30 cellular contexts compared by ENCODE assay signal in the genomic region with DNA sequence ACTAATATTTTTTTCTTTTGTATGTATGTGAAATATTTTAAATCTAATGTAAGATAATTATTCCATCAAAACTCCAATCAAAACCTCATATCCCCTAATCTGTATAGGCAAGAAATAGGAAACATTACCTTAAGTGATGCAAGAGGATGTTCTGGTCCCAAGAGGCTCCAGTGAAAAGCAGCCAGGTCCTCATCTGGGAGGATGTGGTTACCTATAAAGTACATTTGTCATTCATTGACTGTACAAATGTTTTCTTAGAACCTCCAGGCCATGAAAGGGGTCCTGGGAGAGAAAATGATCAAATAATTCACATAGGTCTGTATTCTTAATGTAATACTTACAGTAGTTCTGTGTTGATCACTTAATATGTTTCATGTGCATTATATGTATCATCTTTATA.
"Had no signal": no experiment of that assay in that cellular context is flagged by ENCODE, and none has a peak within 500 bp of the region (broad histone marks: within the 10 kb centered on the region; RNA-seq: fewer than 3 reads in every experiment).

No MANE protein-coding gene starts in this region.

- H3K9me3 ChIP-seq: ascending aorta, breast epithelium, esophagus muscularis mucosa, gastroesophageal sphincter had no signal

- H3K4me1 ChIP-seq: ascending aorta, breast epithelium, esophagus muscularis mucosa, gastroesophageal sphincter had no signal

- DNase-seq: activated CD4-positive, alpha-beta memory T cell treated with anti-CD3 and anti-CD28 coated beads, Interleukin-2, amount 10 ng/mL, durations not matched to agents 7 days and 5 days; activated CD4-positive, alpha-beta T cell treated with anti-CD3 and anti-CD28 coated beads for 4 hours; activated CD4-positive, alpha-beta T cell treated with anti-CD3 and anti-CD28 coated beads, Interleukin-2, amount 10 ng/mL, durations not matched to agents 7 days and 5 days; activated CD4-positive, alpha-beta T cell treated with anti-CD3 and anti-CD28 coated beads, Interleukin-2, amount 50 U/mL, for 4 hours; activated CD4-positive, CD25-positive, alpha-beta regulatory T cell; activated CD4-positive, CD25-positive, alpha-beta regulatory T cell treated with anti-CD3 and anti-CD28 coated beads, Interleukin-2, amount 50 U/mL, for 72 hours; activated CD8-positive, alpha-beta memory T cell treated with anti-CD3 and anti-CD28 coated beads, Interleukin-2, amount 50 U/mL, for 48 hours; activated gamma-delta T cell; activated naive CD4-positive, alpha-beta T cell; activated naive CD4-positive, alpha-beta T cell treated with anti-CD3 and anti-CD28 coated beads, Interleukin-2, amount 10 ng/mL, durations not matched to agents 7 days and 5 days; activated naive CD8-positive, alpha-beta T cell treated with anti-CD3 and anti-CD28 coated beads, Interleukin-2, amount 10 ng/mL, durations not matched to agents 7 days and 5 days; activated T-cell treated with anti-CD3 and anti-CD28 coated beads for 4 hours; activated T-cell treated with anti-CD3 and anti-CD28 coated beads, Interleukin-2, amount 50 U/mL, for 24 hours; activated T-cell treated with anti-CD3 and anti-CD28 coated beads, Interleukin-2, amount 50 U/mL, for 72 hours; dermis blood vessel endothelial cell; effector CD4-positive, alpha-beta T cell; effector memory CD8-positive, alpha-beta T cell; erythroblast; foreskin melanocyte; head of caudate nucleus; T-helper 2 cell had no signal

- H3K4me3 Mint-ChIP-seq: activated CD4-positive, alpha-beta memory T cell treated with anti-CD3 and anti-CD28 coated beads, Interleukin-2, amount 10 ng/mL, durations not matched to agents 7 days and 5 days; activated CD4-positive, alpha-beta T cell treated with anti-CD3 and anti-CD28 coated beads, Interleukin-2, amount 10 ng/mL, durations not matched to agents 7 days and 5 days; activated naive CD4-positive, alpha-beta T cell treated with anti-CD3 and anti-CD28 coated beads, Interleukin-2, amount 10 ng/mL, durations not matched to agents 7 days and 5 days; activated naive CD8-positive, alpha-beta T cell treated with anti-CD3 and anti-CD28 coated beads, Interleukin-2, amount 10 ng/mL, durations not matched to agents 7 days and 5 days; activated T-cell treated with anti-CD3 and anti-CD28 coated beads, Interleukin-2, amount 50 U/mL, for 24 hours; activated T-cell treated with anti-CD3 and anti-CD28 coated beads, Interleukin-2, amount 50 U/mL, for 72 hours; brain; central memory CD8-positive, alpha-beta T cell; effector memory CD8-positive, alpha-beta T cell had no signal

- H3K27me3 ChIP-seq: ascending aorta, breast epithelium, cardiac muscle cell, esophagus muscularis mucosa, gastroesophageal sphincter had no signal

- H3K9me3 Mint-ChIP-seq: activated CD4-positive, alpha-beta memory T cell treated with anti-CD3 and anti-CD28 coated beads, Interleukin-2, amount 10 ng/mL, durations not matched to agents 7 days and 5 days; activated CD4-positive, alpha-beta T cell treated with anti-CD3 and anti-CD28 coated beads, Interleukin-2, amount 10 ng/mL, durations not matched to agents 7 days and 5 days; activated naive CD4-positive, alpha-beta T cell treated with anti-CD3 and anti-CD28 coated beads, Interleukin-2, amount 10 ng/mL, durations not matched to agents 7 days and 5 days; activated naive CD4-positive, alpha-beta T cell treated with anti-CD3 and anti-CD28 coated beads, Interleukin-2, amount 50 U/mL, for 72 hours; activated naive CD8-positive, alpha-beta T cell treated with anti-CD3 and anti-CD28 coated beads, Interleukin-2, amount 10 ng/mL, durations not matched to agents 7 days and 5 days; activated T-cell treated with anti-CD3 and anti-CD28 coated beads, Interleukin-2, amount 50 U/mL, for 24 hours; activated T-cell treated with anti-CD3 and anti-CD28 coated beads, Interleukin-2, amount 50 U/mL, for 72 hours; central memory CD8-positive, alpha-beta T cell; effector memory CD8-positive, alpha-beta T cell had no signal

- H3K4me1 Mint-ChIP-seq: brain; central memory CD8-positive, alpha-beta T cell had no signal

- ATAC-seq: activated naive CD4-positive, alpha-beta T cell treated with anti-CD3 and anti-CD28 coated beads, Interleukin-2, amount 50 U/mL, for 72 hours; activated T-cell treated with anti-CD3 and anti-CD28 coated beads, Interleukin-2, amount 50 U/mL, for 72 hours; effector memory CD8-positive, alpha-beta T cell; gastroesophageal sphincter had no signal

- H3K27ac ChIP-seq: ascending aorta, breast epithelium, cardiac muscle cell, coronary artery, esophagus muscularis mucosa, gastroesophageal sphincter had no signal

- H3K4me3 ChIP-seq: ascending aorta, breast epithelium, cardiac muscle cell, coronary artery, esophagus muscularis mucosa, gastroesophageal sphincter had no signal

- H3K27me3 Mint-ChIP-seq: activated CD4-positive, alpha-beta memory T cell treated with anti-CD3 and anti-CD28 coated beads, Interleukin-2, amount 10 ng/mL, durations not matched to agents 7 days and 5 days; activated CD4-positive, alpha-beta T cell treated with anti-CD3 and anti-CD28 coated beads, Interleukin-2, amount 10 ng/mL, durations not matched to agents 7 days and 5 days; activated naive CD4-positive, alpha-beta T cell treated with anti-CD3 and anti-CD28 coated beads, Interleukin-2, amount 10 ng/mL, durations not matched to agents 7 days and 5 days; activated naive CD8-positive, alpha-beta T cell treated with anti-CD3 and anti-CD28 coated beads, Interleukin-2, amount 10 ng/mL, durations not matched to agents 7 days and 5 days; brain; central memory CD8-positive, alpha-beta T cell; effector memory CD8-positive, alpha-beta T cell had no signal

- H3K27ac Mint-ChIP-seq: activated CD4-positive, alpha-beta memory T cell treated with anti-CD3 and anti-CD28 coated beads, Interleukin-2, amount 10 ng/mL, durations not matched to agents 7 days and 5 days; activated CD4-positive, alpha-beta T cell treated with anti-CD3 and anti-CD28 coated beads, Interleukin-2, amount 10 ng/mL, durations not matched to agents 7 days and 5 days; activated naive CD4-positive, alpha-beta T cell treated with anti-CD3 and anti-CD28 coated beads, Interleukin-2, amount 10 ng/mL, durations not matched to agents 7 days and 5 days; activated naive CD4-positive, alpha-beta T cell treated with anti-CD3 and anti-CD28 coated beads, Interleukin-2, amount 50 U/mL, for 72 hours; activated naive CD8-positive, alpha-beta T cell treated with anti-CD3 and anti-CD28 coated beads, Interleukin-2, amount 10 ng/mL, durations not matched to agents 7 days and 5 days; activated T-cell treated with anti-CD3 and anti-CD28 coated beads, Interleukin-2, amount 50 U/mL, for 24 hours; activated T-cell treated with anti-CD3 and anti-CD28 coated beads, Interleukin-2, amount 50 U/mL, for 72 hours; brain; effector memory CD8-positive, alpha-beta T cell had no signal

- H3K36me3 ChIP-seq: breast epithelium, cardiac muscle cell had no signal
